ENCODE assay signal across 8 cellular contexts in the genomic region with DNA sequence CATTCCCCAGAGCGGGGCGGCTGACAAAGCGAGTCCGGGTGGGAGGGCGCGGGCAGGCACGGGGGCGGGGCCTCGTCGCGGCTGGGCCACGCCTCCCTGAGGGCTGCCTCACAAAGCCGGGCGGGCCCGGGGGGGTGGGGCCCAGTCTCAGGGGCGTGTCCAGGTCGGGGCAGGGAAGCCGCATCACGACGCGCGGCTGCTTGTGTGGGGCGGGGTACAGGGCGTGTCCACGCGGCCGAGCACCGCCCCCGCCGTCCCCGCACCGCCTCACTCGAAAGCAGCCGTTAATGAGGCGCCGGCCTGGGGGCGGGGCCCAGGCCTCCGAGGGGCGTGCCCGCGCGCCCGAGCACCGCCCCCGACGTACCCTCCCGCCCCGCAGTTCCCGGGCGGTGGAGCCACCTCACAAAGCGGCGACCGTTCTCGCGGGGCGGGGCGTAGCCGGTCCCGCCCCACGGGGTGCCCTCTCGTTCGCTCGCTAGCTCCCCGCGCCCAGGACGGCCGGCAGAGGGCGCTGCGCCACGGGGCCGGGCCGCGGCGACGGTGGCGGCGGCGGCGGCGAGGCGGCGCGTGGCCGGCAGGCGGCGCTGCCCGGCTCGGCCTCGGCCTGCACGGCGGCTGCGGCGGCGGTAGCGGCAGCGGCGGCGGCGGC. TPM values are rescaled to one million over a fixed set of nuclear protein-coding genes. Genes with fewer than 3 reads are reported as not detected.
DNase-seq lines count a peak whose midpoint lies in the region; ATAC-seq and TF ChIP-seq lines count a peak whose summit lies in the region.

A gene (plus strand): TSS at position 599 of the 649 bp plus-strand sequence. CDS start 150 bp downstream, outside the sequence.

- intact Hi-C loops in T-helper 2 cell treated with Interferon-gamma antibody and Interleukin-4, amounts not matched to agents 100 ng/mL and 5 ng/mL, for 36 hours (cut with micrococcal nuclease): loop anchor here (1.0 kb wide), 5 partner anchors 35 to 305 kb away; a partner anchor contains a TSS
- intact Hi-C loops in uterus (cut with DNase I; ENCODE audit: low total_unique reads): no loop called here

- no peaks in the 10 kb centered on the region for H3K27me3 ChIP-seq in right atrium auricular region
- no peaks in the 10 kb centered on the region for H3K27me3 ChIP-seq in uterus

- TF ChIP-seq POLR2A in GM18505 (IDR thresholded peaks at IDR 0.05; ENCODE audit: borderline replicate concordance, extremely low read depth, insufficient read depth, insufficient read length): peak; percentile 34
- TF ChIP-seq POLR2A in uterus (IDR thresholded peaks at IDR 0.05): no peak

- DNase-seq in NCI-H1930 (lab: John Stamatoyannopoulos, UW) (peak; percentile 91 to 98), anterior cingulate cortex (lab: John Stamatoyannopoulos, UW) (peak; percentile 78 to 100 (median 99)), right atrium auricular region (ENCODE audit: low spot score) (peak; percentile 99), putamen (ENCODE audit: low spot score) (peak; percentile 99), uterus (peak; percentile 99)

- H3K27ac ChIP-seq in right atrium auricular region (peak within 1 kb of the TSS; percentile 80 to 83), uterus (peak within 1 kb of the TSS; percentile 89 to 90)

- H3K36me3 ChIP-seq in right atrium auricular region (no peaks in the 10 kb centered on the region), uterus (no peaks in the 10 kb centered on the region)

- H3K4me3 ChIP-seq in right atrium auricular region: peak within 1 kb of the TSS; percentile 74 to 84
- peak within 1 kb of the TSS; percentile 66 to 87 for H3K4me3 ChIP-seq in uterus

- ATAC-seq in GM18505 (IDR thresholded peaks at IDR 0.05; ENCODE audit: unreplicated experiment) (peak; percentile 71), HG02973 (IDR thresholded peaks at IDR 0.05; ENCODE audit: unreplicated experiment) (peak; percentile 64)

- no peaks in the 10 kb centered on the region for H3K9me3 ChIP-seq in right atrium auricular region
- H3K9me3 ChIP-seq in uterus: no peaks in the 10 kb centered on the region

- TF ChIP-seq CTCF in right atrium auricular region (IDR thresholded peaks at IDR 0.05) (peak; percentile 59 to 76), uterus (IDR thresholded peaks at IDR 0.05) (peak; percentile 30 to 99 (median 84))

- H3K4me1 ChIP-seq in right atrium auricular region (peaks cover 0 to 26% of the 10 kb centered on the region in 2 donors), uterus (peaks cover 0 to 6% of the 10 kb centered on the region in 2 donors)

RNA-seq across cellular contexts. Expression of the gene that starts here (rescaled TPM):
- total RNA-seq in T-helper 2 cell treated with Interferon-gamma antibody and Interleukin-4, amounts not matched to agents 100 ng/mL and 5 ng/mL, for 36 hours: 38.6 and 40.7 TPM in 2 replicates
- total RNA-seq in right atrium auricular region: 10 to 100 TPM; 15.3 to 19.8 TPM
- 10 to 100 TPM in 2 of 4 donors, 1 to 10 TPM in 2; 6.4 to 50.4 (median 18.7) TPM for total RNA-seq in uterus

Comparison
In these comparisons a context has a peak if more than half of its experiments do, and no peak if none do; other contexts are left out.
1. Peak in every context shown above with its lines: DNase-seq, ATAC-seq, H3K4me3 ChIP-seq and H3K27ac ChIP-seq.